7 cellular contexts compared by ENCODE assay signal in genomic region chr17:82871056-82871775, GRCh38. TPM values are rescaled to one million over a fixed set of nuclear protein-coding genes. Genes with fewer than 3 reads are reported as not detected.
DNase-seq lines count a peak whose midpoint lies in the region; ATAC-seq and TF ChIP-seq lines count a peak whose summit lies in the region.

No MANE protein-coding gene starts in this region.

- DNase-seq in NAMALWA (ENCODE audit: low spot score): peak; percentile 96
- peak in 1 of 2 donors; percentile 45 for DNase-seq in psoas muscle
- DNase-seq in GOT3 (lab: John Stamatoyannopoulos, UW): no peak
- no peak for DNase-seq in activated naive CD4-positive, alpha-beta T cell (lab: John Stamatoyannopoulos, UW)

- H3K4me3 ChIP-seq in psoas muscle: no peak overlapping the region

- no peaks in the 10 kb centered on the region for H3K9me3 ChIP-seq in psoas muscle

- H3K36me3 ChIP-seq in psoas muscle (ENCODE audit: insufficient read depth in 1 of 2, low read depth in 1 of 2): peaks cover 0 to 23% of the 10 kb centered on the region in 2 donors

- no peaks in the 10 kb centered on the region for H3K27me3 ChIP-seq in psoas muscle (ENCODE audit: insufficient read depth in 3 of 3, low read length in 2 of 3)

- H3K27ac ChIP-seq in psoas muscle: peak overlapping the region; percentile 36

- H3K4me1 ChIP-seq in psoas muscle: peaks cover 20% of the 10 kb centered on the region

- 79 to 83% (median 81%) methylated on average over 30 to 31 of the region's 31 CpGs for WGBS in psoas muscle, 3 donors

- ATAC-seq in GM18867 (IDR thresholded peaks at IDR 0.05; ENCODE audit: unreplicated experiment) (peak; percentile 67), GM21723 (IDR thresholded peaks at IDR 0.05; ENCODE audit: unreplicated experiment) (peak; percentile 71), psoas muscle (no peak), GM18520 (IDR thresholded peaks at IDR 0.05; ENCODE audit: unreplicated experiment) (no peak)

- intact Hi-C loops in psoas muscle (cut with DNase I): no loop called here

- no peak for TF ChIP-seq CTCF in psoas muscle (IDR thresholded peaks at IDR 0.05)

RNA-seq across cellular contexts. Expression of gene ZNF750, which starts 31.4 kb away (rescaled TPM):
- 1 to 10 TPM in 3 of 4 donors, not detected in 1; 1.8 to 6.3 (median 2.7) TPM for total RNA-seq in psoas muscle
- 1 to 10 TPM in 2 of 3 donors, under 1 TPM in 1; 0.79 to 5.1 (median 1.4) TPM for polyA plus RNA-seq in psoas muscle

Comparison
In these comparisons a context has a peak if more than half of its experiments do, and no peak if none do; other contexts are left out.
1. ATAC-seq: peak in GM18867 (single experiment) and GM21723 (single experiment); none in psoas muscle (0 of 4) and GM18520 (single experiment).